Comparison of ENCODE assay signal across 23 cellular contexts in the genomic region with DNA sequence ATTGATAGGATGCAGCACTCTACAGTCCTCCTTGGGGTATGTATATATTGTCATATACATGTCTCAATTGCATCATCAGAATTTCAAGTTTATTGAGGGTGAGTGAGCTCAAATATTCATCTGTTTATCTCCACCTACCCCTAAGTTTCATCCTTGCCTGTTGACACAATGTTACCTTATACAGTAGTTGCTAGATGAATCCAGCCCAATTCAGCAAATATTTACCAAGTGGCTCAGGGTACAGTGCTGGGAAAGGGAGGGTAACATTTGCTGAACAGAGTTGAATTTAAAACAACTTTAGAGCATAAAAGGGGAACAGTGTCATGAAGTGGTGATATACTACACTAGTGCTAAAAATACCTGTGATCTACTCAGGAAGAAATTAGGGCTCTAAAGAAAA. TPM values are rescaled to one million over a fixed set of nuclear protein-coding genes. Genes with fewer than 3 reads are reported as not detected.
"Had no signal": no experiment of that assay in that cellular context is flagged by ENCODE, and none has a peak within 500 bp of the region (broad histone marks: within the 10 kb centered on the region; RNA-seq: fewer than 3 reads in every experiment).

No MANE protein-coding gene starts in this region.

- ATAC-seq: natural killer cell; stimulated activated naive B cell treated with anti-CD40 and anti-IgM and Interleukin-4, amounts not matched to agents 10 μg/mL and 1 μg/mL and 100 μg/mL, for 72 hours had no signal

- H3K4me1 Mint-ChIP-seq: activated naive CD4-positive, alpha-beta T cell treated with anti-CD3 and anti-CD28 coated beads, Interleukin-2, amount 50 U/mL, for 24 hours; natural killer cell; stimulated activated naive B cell treated with anti-CD40 and anti-IgM and Interleukin-4, amounts not matched to agents 10 μg/mL and 1 μg/mL and 100 μg/mL, for 72 hours had no signal

- H3K9me3 Mint-ChIP-seq: activated naive CD4-positive, alpha-beta T cell treated with anti-CD3 and anti-CD28 coated beads, Interleukin-2, amount 50 U/mL, for 24 hours; brain; stimulated activated naive B cell treated with anti-CD40 and anti-IgM and Interleukin-4, amounts not matched to agents 10 μg/mL and 1 μg/mL and 100 μg/mL, for 72 hours; type B pancreatic cell had no signal

- H3K4me3 ChIP-seq: left ventricle myocardium inferior, sigmoid colon, smooth muscle cell, thoracic aorta, vagina had no signal

- H3K27ac Mint-ChIP-seq: activated naive CD4-positive, alpha-beta T cell treated with anti-CD3 and anti-CD28 coated beads, Interleukin-2, amount 50 U/mL, for 24 hours; brain; natural killer cell; stimulated activated naive B cell treated with anti-CD40 and anti-IgM and Interleukin-4, amounts not matched to agents 10 μg/mL and 1 μg/mL and 100 μg/mL, for 72 hours; type B pancreatic cell had no signal

- DNase-seq: activated CD4-positive, alpha-beta T cell treated with anti-CD3 and anti-CD28 coated beads, Interleukin-2, amount 50 U/mL, for 1 hour; activated CD4-positive, CD25-positive, alpha-beta regulatory T cell treated with anti-CD3 and anti-CD28 coated beads, Interleukin-2, amount 50 U/mL, for 72 hours; activated gamma-delta T cell treated with Interleukin-2 at 50 U/mL for 16 hours; activated T-cell treated with anti-CD3 and anti-CD28 coated beads, Interleukin-2, amount 50 U/mL, for 1 hour; aorta; foreskin fibroblast; left ventricle myocardium inferior; midbrain; natural killer cell; sigmoid colon; stimulated activated CD4-positive, alpha-beta T cell treated with anti-CD3 and anti-CD28 coated beads, Interleukin-15, amount 100 ng/mL, for 24 hours; stimulated activated CD8-positive, alpha-beta memory T cell treated with anti-CD3 and anti-CD28 coated beads, Interleukin-4, amount 100 ng/mL, for 48 hours; stimulated activated naive B cell treated with anti-CD40 and anti-IgM and Interleukin-4, amounts not matched to agents 10 μg/mL and 1 μg/mL and 100 μg/mL, for 72 hours had no signal

- H3K36me3 Mint-ChIP-seq: activated naive CD4-positive, alpha-beta T cell treated with anti-CD3 and anti-CD28 coated beads, Interleukin-2, amount 50 U/mL, for 24 hours; natural killer cell; stimulated activated naive B cell treated with anti-CD40 and anti-IgM and Interleukin-4, amounts not matched to agents 10 μg/mL and 1 μg/mL and 100 μg/mL, for 72 hours; type B pancreatic cell had no signal

- H3K4me3 Mint-ChIP-seq: activated naive CD4-positive, alpha-beta T cell treated with anti-CD3 and anti-CD28 coated beads, Interleukin-2, amount 50 U/mL, for 24 hours; brain; natural killer cell; stimulated activated naive B cell treated with anti-CD40 and anti-IgM and Interleukin-4, amounts not matched to agents 10 μg/mL and 1 μg/mL and 100 μg/mL, for 72 hours; type B pancreatic cell had no signal

RNA-seq across cellular contexts. Expression of a gene that starts 14.4 kb away (rescaled TPM):
- total RNA-seq: chondrocyte, fibroblast of lung, left ventricle myocardium inferior, natural killer cell, osteoblast, renal cortical epithelial cell, smooth muscle cell had no signal
